8 cellular contexts compared by ENCODE assay signal in genomic region chr17:75011788-75012319, GRCh38.
A peak's percentile ranks its signal among the peaks of the same experiment; 100 is the strongest.
DNase-seq lines count a peak whose midpoint lies in the region; ATAC-seq lines count a peak whose summit lies in the region.

No MANE protein-coding gene starts in this region.

- peak overlapping the region; percentile 85 for H3K27ac Mint-ChIP-seq in central memory CD8-positive, alpha-beta T cell (ENCODE audit: low read depth)
- H3K27ac Mint-ChIP-seq in stimulated activated memory B cell treated with anti-CD40 and anti-IgM and Interleukin-4, amounts not matched to agents 10 μg/mL and 1 μg/mL and 100 μg/mL, for 72 hours, result peak overlapping the region; percentile 91

- ATAC-seq in central memory CD8-positive, alpha-beta T cell (replicated peaks; ENCODE audit: extremely low read depth, poor library complexity, severe bottlenecking), result no peak
- no peak for ATAC-seq in stimulated activated memory B cell treated with anti-CD40 and anti-IgM and Interleukin-4, amounts not matched to agents 10 μg/mL and 1 μg/mL and 100 μg/mL, for 72 hours
- no peak for ATAC-seq in GM18907 (IDR thresholded peaks at IDR 0.05; ENCODE audit: unreplicated experiment)
- ATAC-seq in GM18520 (IDR thresholded peaks at IDR 0.05; ENCODE audit: unreplicated experiment), result no peak

- H3K9me3 Mint-ChIP-seq in central memory CD8-positive, alpha-beta T cell, result no peaks in the 10 kb centered on the region
- H3K9me3 Mint-ChIP-seq in stimulated activated memory B cell treated with anti-CD40 and anti-IgM and Interleukin-4, amounts not matched to agents 10 μg/mL and 1 μg/mL and 100 μg/mL, for 72 hours, result no peaks in the 10 kb centered on the region

- H3K4me1 Mint-ChIP-seq in central memory CD8-positive, alpha-beta T cell, result peaks cover 31% of the 10 kb centered on the region
- H3K4me1 Mint-ChIP-seq in stimulated activated memory B cell treated with anti-CD40 and anti-IgM and Interleukin-4, amounts not matched to agents 10 μg/mL and 1 μg/mL and 100 μg/mL, for 72 hours, result peaks cover 34% of the 10 kb centered on the region

- DNase-seq in NCI-H1092 treated with DMSO at 0.1 percent for 48 hours (lab: John Stamatoyannopoulos, UW) (peak; percentile 45), NCI-H1092 (lab: John Stamatoyannopoulos, UW) (no peak), NCI-H524 treated with DMSO at 0.1 percent for 48 hours (lab: John Stamatoyannopoulos, UW) (peak; percentile 38), kidney tubule cell (ENCODE audit: low spot score) (peak; percentile 28)
- DNase-seq in central memory CD8-positive, alpha-beta T cell (ENCODE audit: low spot score in 2 of 2), result no peak

- no peaks in the 10 kb centered on the region for H3K27me3 Mint-ChIP-seq in central memory CD8-positive, alpha-beta T cell
- H3K27me3 Mint-ChIP-seq in stimulated activated memory B cell treated with anti-CD40 and anti-IgM and Interleukin-4, amounts not matched to agents 10 μg/mL and 1 μg/mL and 100 μg/mL, for 72 hours, result no peaks in the 10 kb centered on the region

- H3K4me3 Mint-ChIP-seq in central memory CD8-positive, alpha-beta T cell, result peak overlapping the region; percentile 90
- peak overlapping the region; percentile 87 for H3K4me3 Mint-ChIP-seq in stimulated activated memory B cell treated with anti-CD40 and anti-IgM and Interleukin-4, amounts not matched to agents 10 μg/mL and 1 μg/mL and 100 μg/mL, for 72 hours

- peaks cover 7% of the 10 kb centered on the region for H3K36me3 Mint-ChIP-seq in central memory CD8-positive, alpha-beta T cell (ENCODE audit: insufficient read depth)
- H3K36me3 Mint-ChIP-seq in stimulated activated memory B cell treated with anti-CD40 and anti-IgM and Interleukin-4, amounts not matched to agents 10 μg/mL and 1 μg/mL and 100 μg/mL, for 72 hours, result peaks cover 16% of the 10 kb centered on the region

Comparison
In these comparisons a context has a peak if more than half of its experiments do, and no peak if none do; other contexts are left out.
1. DNase-seq: peak in NCI-H1092 treated with DMSO at 0.1 percent for 48 hours (single experiment), NCI-H524 treated with DMSO at 0.1 percent for 48 hours (single experiment) and kidney tubule cell (single experiment); none in NCI-H1092 (single experiment) and central memory CD8-positive, alpha-beta T cell (0 of 2).